1 cellular context compared by ENCODE assay signal in genomic region chr22:41526226-41526531, GRCh38.
A peak's percentile ranks its signal among the peaks of the same experiment; 100 is the strongest.
TF ChIP-seq lines count a peak whose summit lies in the region.

No MANE protein-coding gene starts in this region.

TF ChIP-seq in K562, 482 proteins besides CTCF, POLR2A, EP300 and RAD21:
- TF ChIP-seq SIRT6 (IDR thresholded peaks at IDR 0.05; ENCODE audit: low read depth, low read length) = peak; percentile 39
- no peak for TF ChIP-seq CCNT2 (IDR thresholded peaks at IDR 0.05; ENCODE audit: borderline replicate concordance, extremely low read depth, insufficient read length, low read depth, low read length)
- no peak for TF ChIP-seq SIN3B (IDR thresholded peaks at IDR 0.05; ENCODE audit: low read depth)
- peak; percentile 24; the same call in 1 of the 2 replicates for TF ChIP-seq POLR2G (IDR thresholded peaks at IDR 0.05; ENCODE audit: low read depth, low read length)
- TF ChIP-seq PBX2 (CRISPR knock-in tag; IDR thresholded peaks at IDR 0.05; ENCODE audit: low read depth) = no peak
- TF ChIP-seq PBX2 (tag; conservative IDR thresholded peaks at IDR 0.05; ENCODE audit: low read depth) = no peak
- TF ChIP-seq SRSF7 (optimal IDR thresholded peaks at IDR 0.05; ENCODE audit: low read depth, low read length) = no peak
- TF ChIP-seq GABPB2 (CRISPR knock-in tag; conservative IDR thresholded peaks at IDR 0.05) = no peak
- no peak for TF ChIP-seq HDAC2 (IDR thresholded peaks at IDR 0.05)
- no peak for TF ChIP-seq RAD51 (IDR thresholded peaks at IDR 0.05; ENCODE audit: borderline replicate concordance, low read depth)
- TF ChIP-seq POLR2B (IDR thresholded peaks at IDR 0.05; ENCODE audit: low read depth, partially characterized antibody) = peak; percentile 24
- TF ChIP-seq ZC3H11A (IDR thresholded peaks at IDR 0.05; ENCODE audit: low read depth, low read length) = no peak
- no peak for TF ChIP-seq SMAD3 (CRISPR knock-in tag; conservative IDR thresholded peaks at IDR 0.05)
- TF ChIP-seq ZNF644 (tag; IDR thresholded peaks at IDR 0.05; ENCODE audit: low read depth) = no peak
- no peak for TF ChIP-seq NR3C1 (CRISPR knock-in tag; IDR thresholded peaks at IDR 0.05)
- no peak for TF ChIP-seq CTCFL (IDR thresholded peaks at IDR 0.05; ENCODE audit: borderline replicate concordance, insufficient read depth, low read depth, low read length, poor library complexity, severe bottlenecking)
TF ChIP-seq in K562: peak in this region for 3.
